Comparison of ENCODE assay signal across 1 cellular context in the genomic region with DNA sequence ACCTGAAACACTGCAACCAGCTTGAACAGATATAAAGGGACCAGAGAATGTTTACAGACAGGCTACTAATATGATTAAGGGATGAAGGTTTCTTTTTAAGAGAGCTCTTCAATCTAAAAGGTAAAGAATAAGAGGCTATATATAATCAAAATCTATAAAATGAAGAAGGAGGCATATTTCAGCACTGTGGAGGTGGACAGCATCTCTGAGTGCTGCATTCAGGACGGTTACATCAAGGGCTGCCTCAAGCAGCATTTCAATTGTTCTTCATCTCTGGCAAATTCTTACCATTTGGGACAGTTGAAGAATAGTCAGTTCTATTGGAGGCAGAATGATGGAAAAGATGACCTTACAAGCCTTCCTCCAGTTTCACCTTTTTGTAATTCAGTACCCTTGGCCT.
TF ChIP-seq lines count a peak whose summit lies in the region.

No MANE protein-coding gene starts in this region.

TF ChIP-seq in SK-N-SH, 30 proteins besides CTCF, POLR2A, EP300 and RAD21 (continued from another document):
- peak; percentile 95 for TF ChIP-seq REST (IDR thresholded peaks at IDR 0.05; ENCODE audit: low read depth, low read length)
